ENCODE assay signal across 17 cellular contexts in the genomic region with DNA sequence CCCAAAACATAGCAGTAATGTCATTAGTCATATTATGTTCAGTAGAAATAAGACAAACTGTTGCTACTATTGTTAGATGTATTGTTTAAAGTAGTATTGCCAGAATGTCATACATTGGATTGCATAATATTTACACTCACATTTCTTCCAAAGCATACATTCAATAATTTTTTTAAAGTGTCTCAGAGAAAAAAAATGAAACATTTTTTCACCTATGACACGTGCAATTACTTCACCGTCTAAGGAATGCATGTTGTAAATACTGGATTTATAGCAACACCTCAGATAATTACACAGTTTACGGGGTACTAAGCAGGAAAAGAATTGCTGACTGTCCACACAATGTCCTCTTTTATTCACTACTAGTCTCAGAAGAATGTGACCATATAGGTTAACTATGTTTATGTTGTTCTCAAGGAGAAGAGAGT.
DNase-seq lines count a peak whose midpoint lies in the region; ATAC-seq, FAIRE-seq and TF ChIP-seq lines count a peak whose summit lies in the region.
"Had no signal": no experiment of that assay in that cellular context is flagged by ENCODE, and none has a peak within 500 bp of the region (broad histone marks: within the 10 kb centered on the region; RNA-seq: fewer than 3 reads in every experiment).

No MANE protein-coding gene starts in this region.

- H3K79me1 ChIP-seq in neuronal stem cell (ENCODE audit: low read depth, low read length) = no peaks in the 10 kb centered on the region

- H3K36me3 ChIP-seq in neuronal stem cell (replicated peaks in 1 of 2; ENCODE audit: control insufficient read depth in 2 of 2, insufficient read depth in 2 of 2, low read length in 2 of 2) (no peaks in the 10 kb centered on the region), left lung (no peaks in the 10 kb centered on the region)
- H3K36me3 ChIP-seq: BE2C, MG63, upper lobe of right lung had no signal

- no TSS peak for BruUV-seq in Calu3 (replicated peaks; lab: Mats Ljungman, UMichigan)

- H3K4me3 Mint-ChIP-seq in Calu3 (ENCODE audit: low read depth, unreplicated experiment) = no peak overlapping the region

- H3K9me3 ChIP-seq in neuronal stem cell (replicated peaks in 1 of 2; ENCODE audit: control insufficient read depth in 2 of 2, insufficient read depth in 1 of 2, low read depth in 1 of 2, low read length in 2 of 2) (no peaks in the 10 kb centered on the region), left lung (no peaks in the 10 kb centered on the region)
- H3K9me3 ChIP-seq: BE2C, upper lobe of right lung had no signal

- H3K14ac ChIP-seq in neuronal stem cell (ENCODE audit: low read length) = no peak overlapping the region

- no peak overlapping the region for H3K4ac ChIP-seq in neuronal stem cell (ENCODE audit: low read length)

- peaks cover 2% of the 10 kb centered on the region in 2 donors for H3K4me1 ChIP-seq in neuronal stem cell (ENCODE audit: control insufficient read depth in 2 of 2, insufficient read depth in 1 of 2, low read depth in 1 of 2, low read length in 2 of 2)
- H3K4me1 ChIP-seq in left lung = no peaks in the 10 kb centered on the region
- H3K4me1 ChIP-seq: BE2C, upper lobe of right lung had no signal

- H3K27me3 ChIP-seq in neuronal stem cell (ENCODE audit: control insufficient read depth in 3 of 3, insufficient read depth in 3 of 3, low read depth in 1 of 3, low read length in 3 of 3) (no peaks in the 10 kb centered on the region), left lung (no peaks in the 10 kb centered on the region)
- H3K27me3 ChIP-seq: BE2C, MG63, upper lobe of right lung had no signal

- no peaks in the 10 kb centered on the region for H3K27me3 Mint-ChIP-seq in Calu3 (ENCODE audit: unreplicated experiment)

- H3K4me3 ChIP-seq in neuronal stem cell (ENCODE audit: low read length in 2 of 2) (no peak overlapping the region), left lung (no peak overlapping the region)
- H3K4me3 ChIP-seq: MG63, upper lobe of right lung had no signal

- H2BK15ac ChIP-seq in neuronal stem cell (ENCODE audit: low read length) = no peak overlapping the region

- H2BK120ac ChIP-seq in neuronal stem cell (ENCODE audit: low read depth, low read length) = no peak overlapping the region

- WGBS in neuronal stem cell (ENCODE audit: extremely low coverage in 2 of 2, insufficient read length in 2 of 2, insufficient replicate concordance in 1 of 2), 2 donors = no CpG with 5 or more reads among the region's 3 CpGs

- H2BK12ac ChIP-seq in neuronal stem cell (ENCODE audit: low read length) = no peak overlapping the region

- DNase-seq in Calu3 (no peak), NCI-H69 (lab: John Stamatoyannopoulos, UW) (peak; percentile 2), neuronal stem cell (ENCODE audit: low spot score) (no peak), cerebellum (ENCODE audit: low spot score) (no peak), retina (no peak), left lung (no peak)
- no peak for DNase-seq in activated CD4-positive, alpha-beta T cell treated with anti-CD3 and anti-CD28 coated beads, Interleukin-2, amount 50 U/mL, for 4 hours
- DNase-seq: activated effector memory CD4-positive, alpha-beta T cell treated with anti-CD3 and anti-CD28 coated beads, Interleukin-2, amount 50 U/mL, for 16 hours; BE2C; DND-41; MG63; NCI-H2081 treated with DMSO at 0.1 percent for 48 hours; SIG-M5; stimulated activated CD4-positive, alpha-beta T cell treated with anti-CD3 and anti-CD28 coated beads, Interleukin-2, amount 100 ng/mL, for 24 hours; upper lobe of right lung had no signal

- H2BK5ac ChIP-seq in neuronal stem cell (ENCODE audit: low read length) = no peak overlapping the region

- FAIRE-seq in endometrium (lab: Jason Lieb, UNC) = peak; percentile 59
- FAIRE-seq: endothelial cell of umbilical vein had no signal

- no peaks in the 10 kb centered on the region for H3K9me3 Mint-ChIP-seq in Calu3 (ENCODE audit: low read depth, unreplicated experiment)

- H4K91ac ChIP-seq in neuronal stem cell (ENCODE audit: low read depth, low read length, poor library complexity) = no peak overlapping the region

- intact Hi-C loops in Calu3 (cut with micrococcal nuclease; ENCODE audit: unreplicated experiment) = no loop called here
- intact Hi-C loops in left lung (cut with DNase I) = no loop called here

- no peak overlapping the region for H2AK5ac ChIP-seq in neuronal stem cell (ENCODE audit: low read depth, low read length)

- no peak overlapping the region for H3K9ac ChIP-seq in neuronal stem cell (ENCODE audit: low read depth, low read length, poor library complexity)

- peaks cover 18% of the 10 kb centered on the region for H3K4me1 Mint-ChIP-seq in Calu3 (ENCODE audit: low read depth, unreplicated experiment)

- no peak for ATAC-seq in left lung
- ATAC-seq: upper lobe of right lung had no signal

- no peak overlapping the region for H4K8ac ChIP-seq in neuronal stem cell (ENCODE audit: low read depth, low read length)

- no peak overlapping the region for H3K27ac ChIP-seq in neuronal stem cell (replicated peaks; ENCODE audit: low read length)
- H3K27ac ChIP-seq in left lung = no peak overlapping the region
- H3K27ac ChIP-seq: upper lobe of right lung had no signal

- CTCF ChIA-PET in Calu3 (lab: Charles Lee) = interaction anchor here (0.6 kb wide), 1 partner anchor 35 kb away, joined by 3 read pairs; no protein-coding TSS in a partner anchor

- H3K36me3 Mint-ChIP-seq in Calu3 (ENCODE audit: insufficient read depth, unreplicated experiment) = no peaks in the 10 kb centered on the region

- H3K4me2 ChIP-seq in neuronal stem cell (ENCODE audit: insufficient read depth, low read length, poor library complexity, severe bottlenecking) = no peak overlapping the region

- peak overlapping the region; percentile 55 for H2AFZ ChIP-seq in neuronal stem cell (ENCODE audit: low read length)

- peak overlapping the region; percentile 44 for H3K27ac Mint-ChIP-seq in Calu3 (ENCODE audit: unreplicated experiment)

- H3K18ac ChIP-seq in neuronal stem cell (ENCODE audit: low read length) = no peak overlapping the region

- no peak for TF ChIP-seq CTCF in Calu3 (IDR thresholded peaks at IDR 0.05; ENCODE audit: unreplicated experiment)
- TF ChIP-seq CTCF in left lung (IDR thresholded peaks at IDR 0.05) = no peak

- no peak overlapping the region for H3K23ac ChIP-seq in neuronal stem cell (ENCODE audit: low read depth, low read length, poor library complexity)
